In genomic region chr12:54352022-54352531, GRCh38 we compare ENCODE assay signal across 8 cellular contexts. TPM values are rescaled to one million over a fixed set of nuclear protein-coding genes. Genes with fewer than 3 reads are reported as not detected.
DNase-seq lines count a peak whose midpoint lies in the region; ATAC-seq and TF ChIP-seq lines count a peak whose summit lies in the region.

No MANE protein-coding gene starts in this region.

- intact Hi-C loops in dorsolateral prefrontal cortex (cut with DNase I) (no loop called here), testis (cut with DNase I; ENCODE audit: low total_unique reads) (no loop called here)

- no peaks in the 10 kb centered on the region for H3K27me3 ChIP-seq in NT2/D1 (ENCODE audit: insufficient read depth, insufficient read length)
- no peaks in the 10 kb centered on the region for H3K27me3 ChIP-seq in dorsolateral prefrontal cortex
- H3K27me3 ChIP-seq in muscle layer of duodenum (ENCODE audit: low read depth, low read length), result no peaks in the 10 kb centered on the region
- no peaks in the 10 kb centered on the region for H3K27me3 ChIP-seq in testis

- no peak for ATAC-seq in GM21723 (IDR thresholded peaks at IDR 0.05; ENCODE audit: unreplicated experiment)
- no peak for ATAC-seq in HG02571 (IDR thresholded peaks at IDR 0.05; ENCODE audit: unreplicated experiment)
- ATAC-seq in GM21390 (IDR thresholded peaks at IDR 0.05; ENCODE audit: unreplicated experiment), result no peak

- in situ Hi-C loops in G401 (cut with HindIII; ENCODE audit: low sequenced_read_pairs), result loop anchor here (25.0 kb wide), 1 partner anchor 140 kb away; no protein-coding TSS in a partner anchor

- H3K27ac ChIP-seq in dorsolateral prefrontal cortex (peak overlapping the region; percentile 71 to 99 (median 94)), muscle layer of duodenum (ENCODE audit: low read length) (peak overlapping the region; percentile 81), testis (peak overlapping the region in 1 of 2 donors; percentile 36)

- TF ChIP-seq CTCF in dorsolateral prefrontal cortex (IDR thresholded peaks at IDR 0.05 in 54 of 56, conservative IDR thresholded peaks at IDR 0.05 in 2 of 56; ENCODE audit: low read depth in 1 of 56, partially characterized antibody in 56 of 56) (no peak), testis (IDR thresholded peaks at IDR 0.05) (no peak)

- H3K4me1 ChIP-seq in NT2/D1 (ENCODE audit: insufficient read depth, insufficient read length) (peaks cover 26% of the 10 kb centered on the region), muscle layer of duodenum (ENCODE audit: control insufficient read depth in 1 of 2, insufficient read depth in 2 of 2, low read length in 2 of 2) (peaks cover 21 to 27% of the 10 kb centered on the region in 2 donors), testis (peaks cover 48% of the 10 kb centered on the region)

- H3K4me3 ChIP-seq in NT2/D1 (ENCODE audit: insufficient read length, low read depth) (peak overlapping the region; percentile 13), dorsolateral prefrontal cortex (peak overlapping the region; percentile 19 to 69 (median 49)), muscle layer of duodenum (ENCODE audit: low read depth in 1 of 2, low read length in 2 of 2) (peak overlapping the region; percentile 10 to 37), testis (no peak overlapping the region)

- H3K9me3 ChIP-seq in NT2/D1 (ENCODE audit: insufficient read depth, low read length), result no peaks in the 10 kb centered on the region
- H3K9me3 ChIP-seq in muscle layer of duodenum (ENCODE audit: control insufficient read depth in 1 of 2, low read length in 2 of 2), result no peaks in the 10 kb centered on the region
- H3K9me3 ChIP-seq in testis, result no peaks in the 10 kb centered on the region

- H3K9ac ChIP-seq in NT2/D1 (ENCODE audit: insufficient read length, low read depth), result peak overlapping the region; percentile 58

- WGBS in testis, 2 donors, result 3 to 6% methylated on average over 21 of the region's 21 CpGs

- TF ChIP-seq POLR2A in testis (IDR thresholded peaks at IDR 0.05), result no peak

- peaks cover 46% of the 10 kb centered on the region for H3K36me3 ChIP-seq in NT2/D1 (ENCODE audit: insufficient read depth, insufficient read length, low read length)
- H3K36me3 ChIP-seq in muscle layer of duodenum (ENCODE audit: control insufficient read depth in 1 of 2, insufficient read depth in 2 of 2, low read length in 2 of 2), result peaks cover 38 to 40% of the 10 kb centered on the region in 2 donors
- no peaks in the 10 kb centered on the region for H3K36me3 ChIP-seq in testis (ENCODE audit: low read depth, missing control alignments)

- DNase-seq in G401 (ENCODE audit: low spot score), result peak; percentile 87
- peak; percentile 90 for DNase-seq in NT2/D1 (ENCODE audit: low read depth, low spot score)
- peak; percentile 43 to 80 (median 70) for DNase-seq in dorsolateral prefrontal cortex
- DNase-seq in testis, result peak; percentile 45

RNA-seq across cellular contexts. Expression of gene GPR84, which starts 12.2 kb away (rescaled TPM):
- 1.0 TPM in 1 of 2 replicates, not detected in the other for total RNA-seq in G401 (2014; rRNA removed; shearing (Covaris generic))
- total RNA-seq in dorsolateral prefrontal cortex (1 to 10 TPM in 52 of 120 experiments, under 1 TPM in 51, not detected in 17; 0.22 to 7.8 (median 1.0) TPM), testis (under 1 TPM in 1 of 2 donors, not detected in 1; 0.43 TPM)
- polyA plus RNA-seq in testis (ENCODE audit: insufficient read depth, low read depth, low replicate concordance), result 0.58 TPM

RNA-seq across cellular contexts. Expression of gene COPZ1, which starts 27.1 kb away (rescaled TPM):
- total RNA-seq in G401 (2014; rRNA removed; shearing (Covaris generic)), result 219 and 225 TPM in 2 replicates
- 100 to 1,000 TPM in 3 of 120 experiments, 10 to 100 TPM in 117; 56.8 to 104 (median 78.9) TPM for total RNA-seq in dorsolateral prefrontal cortex
- total RNA-seq in testis, result 10 to 100 TPM; 45.9 to 63.9 TPM
- polyA plus RNA-seq in testis (ENCODE audit: insufficient read depth, low read depth, low replicate concordance), result 123 TPM

RNA-seq across cellular contexts. Expression of gene ZNF385A, which starts 32.5 kb away (rescaled TPM):
- 6.0 and 8.6 TPM in 2 replicates for total RNA-seq in G401 (2014; rRNA removed; shearing (Covaris generic))
- total RNA-seq in dorsolateral prefrontal cortex (100 to 1,000 TPM in 10 of 120 experiments, 10 to 100 TPM in 110; 41.0 to 204 (median 73.8) TPM), testis (1 to 10 TPM; 3.5 to 5.6 TPM)
- polyA plus RNA-seq in testis (ENCODE audit: insufficient read depth, low read depth, low replicate concordance), result 10.9 TPM

RNA-seq across cellular contexts. Expression of gene NFE2, which starts 51.3 kb away (rescaled TPM):
- 13.7 and 18.5 TPM in 2 replicates for total RNA-seq in G401 (2014; rRNA removed; shearing (Covaris generic))
- total RNA-seq in dorsolateral prefrontal cortex (1 to 10 TPM in 27 of 120 experiments, under 1 TPM in 67, not detected in 26; 0.27 to 3.7 (median 0.67) TPM), testis (1 to 10 TPM in 1 of 2 donors, under 1 TPM in 1; 0.94 to 1.9 TPM)
- polyA plus RNA-seq in testis (ENCODE audit: insufficient read depth, low read depth, low replicate concordance), result 2.6 TPM

Comparison
In these comparisons a context has a peak if more than half of its experiments do, and no peak if none do; other contexts are left out.
1. H3K4me3 ChIP-seq: peak in NT2/D1 (single experiment), dorsolateral prefrontal cortex (59 of 59) and muscle layer of duodenum (2 of 2); none in testis (0 of 2).
2. Peak in every context shown above with its lines, with median percentiles within 50 percentile points of each other: DNase-seq.